Comparison of ENCODE assay signal across 1 cellular context in the genomic region with DNA sequence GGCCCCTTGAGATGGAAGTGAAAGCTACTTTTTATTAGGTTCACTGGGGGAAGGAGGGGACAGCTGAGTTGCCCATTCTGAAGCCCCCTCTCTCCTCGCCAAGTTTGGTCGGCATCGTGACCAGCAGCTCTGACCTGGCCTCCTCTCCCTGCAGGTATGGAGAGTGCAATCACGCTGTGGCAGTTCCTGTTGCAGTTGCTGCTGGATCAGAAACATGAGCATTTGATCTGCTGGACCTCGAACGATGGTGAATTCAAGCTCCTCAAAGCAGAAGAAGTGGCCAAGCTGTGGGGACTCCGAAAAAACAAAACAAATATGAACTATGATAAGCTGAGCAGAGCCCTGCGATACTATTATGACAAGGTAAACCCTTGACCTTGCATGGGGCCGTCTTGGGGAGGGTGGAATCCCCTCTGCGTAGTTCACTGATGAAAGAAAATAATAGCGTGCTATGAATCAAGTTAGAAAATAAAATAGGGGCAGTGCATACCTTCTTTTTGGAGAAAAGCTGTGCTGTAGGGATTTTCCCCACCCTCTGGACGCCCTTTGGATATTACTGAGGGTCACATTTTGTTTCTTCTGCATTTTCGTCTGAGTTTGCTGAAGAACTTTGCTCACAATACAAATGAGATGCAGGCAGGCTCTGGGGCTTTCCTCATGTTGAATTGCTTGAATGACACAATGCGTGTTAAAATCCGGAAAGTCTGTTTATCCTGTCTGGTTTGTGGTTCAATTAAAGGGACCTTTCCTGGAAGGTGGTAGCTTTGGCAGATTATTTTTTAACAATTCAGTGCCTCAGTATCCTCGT.
TF ChIP-seq lines count a peak whose summit lies in the region.

No MANE protein-coding gene starts in this region.

TF ChIP-seq in GM12878, 131 proteins besides CTCF, POLR2A, EP300 and RAD21 (continued from another document):
- TF ChIP-seq, protein P1, sequence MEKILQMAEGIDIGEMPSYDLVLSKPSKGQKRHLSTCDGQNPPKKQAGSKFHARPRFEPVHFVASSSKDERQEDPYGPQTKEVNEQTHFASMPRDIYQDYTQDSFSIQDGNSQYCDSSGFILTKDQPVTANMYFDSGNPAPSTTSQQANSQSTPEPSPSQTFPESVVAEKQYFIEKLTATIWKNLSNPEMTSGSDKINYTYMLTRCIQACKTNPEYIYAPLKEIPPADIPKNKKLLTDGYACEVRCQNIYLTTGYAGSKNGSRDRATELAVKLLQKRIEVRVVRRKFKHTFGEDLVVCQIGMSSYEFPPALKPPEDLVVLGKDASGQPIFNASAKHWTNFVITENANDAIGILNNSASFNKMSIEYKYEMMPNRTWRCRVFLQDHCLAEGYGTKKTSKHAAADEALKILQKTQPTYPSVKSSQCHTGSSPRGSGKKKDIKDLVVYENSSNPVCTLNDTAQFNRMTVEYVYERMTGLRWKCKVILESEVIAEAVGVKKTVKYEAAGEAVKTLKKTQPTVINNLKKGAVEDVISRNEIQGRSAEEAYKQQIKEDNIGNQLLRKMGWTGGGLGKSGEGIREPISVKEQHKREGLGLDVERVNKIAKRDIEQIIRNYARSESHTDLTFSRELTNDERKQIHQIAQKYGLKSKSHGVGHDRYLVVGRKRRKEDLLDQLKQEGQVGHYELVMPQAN (conservative IDR thresholded peaks at IDR 0.05): no peak
- TF ChIP-seq TCF12 (IDR thresholded peaks at IDR 0.05; ENCODE audit: low read depth, low read length): 0 out of 2 replicates have a peak, but pooled peaks have one; percentile 10
- no peak for TF ChIP-seq PML (IDR thresholded peaks at IDR 0.05; ENCODE audit: low read length)
- TF ChIP-seq SIN3A (IDR thresholded peaks at IDR 0.05; ENCODE audit: low read depth, low read length): no peak
- TF ChIP-seq HDAC2 (IDR thresholded peaks at IDR 0.05): no peak
- no peak for TF ChIP-seq ZBED1 (IDR thresholded peaks at IDR 0.05; ENCODE audit: borderline replicate concordance)
- TF ChIP-seq NBN (IDR thresholded peaks at IDR 0.05): no peak
- no peak for TF ChIP-seq MXI1 (IDR thresholded peaks at IDR 0.05; ENCODE audit: low read depth, low read length)
- TF ChIP-seq ZNF24 (IDR thresholded peaks at IDR 0.05): no peak
- TF ChIP-seq BACH1 (IDR thresholded peaks at IDR 0.05; ENCODE audit: borderline replicate concordance): no peak
- TF ChIP-seq, protein P2, sequence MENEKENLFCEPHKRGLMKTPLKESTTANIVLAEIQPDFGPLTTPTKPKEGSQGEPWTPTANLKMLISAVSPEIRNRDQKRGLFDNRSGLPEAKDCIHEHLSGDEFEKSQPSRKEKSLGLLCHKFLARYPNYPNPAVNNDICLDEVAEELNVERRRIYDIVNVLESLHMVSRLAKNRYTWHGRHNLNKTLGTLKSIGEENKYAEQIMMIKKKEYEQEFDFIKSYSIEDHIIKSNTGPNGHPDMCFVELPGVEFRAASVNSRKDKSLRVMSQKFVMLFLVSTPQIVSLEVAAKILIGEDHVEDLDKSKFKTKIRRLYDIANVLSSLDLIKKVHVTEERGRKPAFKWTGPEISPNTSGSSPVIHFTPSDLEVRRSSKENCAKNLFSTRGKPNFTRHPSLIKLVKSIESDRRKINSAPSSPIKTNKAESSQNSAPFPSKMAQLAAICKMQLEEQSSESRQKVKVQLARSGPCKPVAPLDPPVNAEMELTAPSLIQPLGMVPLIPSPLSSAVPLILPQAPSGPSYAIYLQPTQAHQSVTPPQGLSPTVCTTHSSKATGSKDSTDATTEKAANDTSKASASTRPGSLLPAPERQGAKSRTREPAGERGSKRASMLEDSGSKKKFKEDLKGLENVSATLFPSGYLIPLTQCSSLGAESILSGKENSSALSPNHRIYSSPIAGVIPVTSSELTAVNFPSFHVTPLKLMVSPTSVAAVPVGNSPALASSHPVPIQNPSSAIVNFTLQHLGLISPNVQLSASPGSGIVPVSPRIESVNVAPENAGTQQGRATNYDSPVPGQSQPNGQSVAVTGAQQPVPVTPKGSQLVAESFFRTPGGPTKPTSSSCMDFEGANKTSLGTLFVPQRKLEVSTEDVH (IDR thresholded peaks at IDR 0.05; ENCODE audit: low read depth, partially characterized antibody): no peak
- TF ChIP-seq NFIC (IDR thresholded peaks at IDR 0.05; ENCODE audit: low read depth, low read length): peak; percentile 61; the same call in 1 of the 2 replicates
- no peak for TF ChIP-seq ASH2L (IDR thresholded peaks at IDR 0.05; ENCODE audit: borderline replicate concordance, low read depth)
- TF ChIP-seq CEBPZ (IDR thresholded peaks at IDR 0.05; ENCODE audit: low read depth, low read length): no peak
- TF ChIP-seq STAT3 (IDR thresholded peaks at IDR 0.05; ENCODE audit: low read depth, low read length): no peak
- 0 out of 2 replicates have a peak, but pooled peaks have one; percentile 18 for TF ChIP-seq CBFB (IDR thresholded peaks at IDR 0.05; ENCODE audit: low read depth)
- TF ChIP-seq ZNF384 (IDR thresholded peaks at IDR 0.05; ENCODE audit: borderline replicate concordance, low read depth, low read length): no peak
- peak; percentile 47; the same call in 1 of the 2 replicates for TF ChIP-seq MTA2 (IDR thresholded peaks at IDR 0.05; ENCODE audit: low read depth)
